19 cellular contexts compared by ENCODE assay signal in the genomic region with DNA sequence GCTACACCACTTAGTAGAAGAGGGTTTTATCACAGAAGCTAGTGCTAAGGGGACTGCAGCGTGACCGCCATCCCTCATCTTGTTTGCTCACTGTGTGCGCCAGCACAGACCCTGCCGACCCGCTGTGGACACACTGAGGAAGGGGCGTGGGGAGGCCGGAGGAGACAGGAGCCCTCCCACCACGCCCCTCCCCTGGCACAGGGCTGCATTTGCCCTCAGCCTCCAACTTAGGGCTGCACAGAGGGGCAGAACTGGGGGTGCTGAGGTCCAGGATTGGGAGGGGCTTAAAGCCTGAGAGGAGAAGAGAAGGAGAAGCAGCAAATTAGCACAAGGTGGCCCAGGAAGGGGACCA. TPM values are rescaled to one million over a fixed set of nuclear protein-coding genes. Genes with fewer than 3 reads are reported as not detected.
DNase-seq lines count a peak whose midpoint lies in the region; ATAC-seq and TF ChIP-seq lines count a peak whose summit lies in the region.
"Had no signal": no experiment of that assay in that cellular context is flagged by ENCODE, and none has a peak within 500 bp of the region (broad histone marks: within the 10 kb centered on the region; RNA-seq: fewer than 3 reads in every experiment).

No MANE protein-coding gene starts in this region.

- no peak overlapping the region for H3K4me2 ChIP-seq in hepatocyte

- no peaks in the 10 kb centered on the region for H3K9me2 ChIP-seq in hepatocyte (replicated peaks; ENCODE audit: insufficient read depth)

- intact Hi-C loops in gastrocnemius medialis (cut with DNase I; ENCODE audit: low total_unique reads) = loop anchor here (1.0 to 5.0 kb wide), 4 partner anchors 14 to 126 kb away; no protein-coding TSS in a partner anchor

- H3K36me3 ChIP-seq in RWPE2 (ENCODE audit: low read depth) = no peaks in the 10 kb centered on the region
- no peaks in the 10 kb centered on the region for H3K36me3 ChIP-seq in hepatocyte (replicated peaks; ENCODE audit: insufficient read depth, low read depth)
- no peaks in the 10 kb centered on the region for H3K36me3 ChIP-seq in gastrocnemius medialis
- H3K36me3 ChIP-seq in gastroesophageal sphincter = no peaks in the 10 kb centered on the region
- H3K36me3 ChIP-seq: left lung, ovary, thoracic aorta had no signal

- no peak overlapping the region for H3K4me3 ChIP-seq in RWPE2 (ENCODE audit: severe bottlenecking)
- no peak overlapping the region for H3K4me3 ChIP-seq in hepatocyte
- H3K4me3 ChIP-seq in gastrocnemius medialis = peak overlapping the region in 3 of 4 donors; percentile 4 to 38 (median 33)
- no peak overlapping the region for H3K4me3 ChIP-seq in gastroesophageal sphincter
- H3K4me3 ChIP-seq: left lung, ovary, thoracic aorta had no signal

- TF ChIP-seq POLR2A in gastrocnemius medialis (IDR thresholded peaks at IDR 0.05) (no peak), gastroesophageal sphincter (IDR thresholded peaks at IDR 0.05) (no peak)

- no peak overlapping the region for H3K27ac ChIP-seq in RWPE2 (ENCODE audit: poor library complexity, severe bottlenecking)
- H3K27ac ChIP-seq in hepatocyte = no peak overlapping the region
- H3K27ac ChIP-seq in gastrocnemius medialis = peak overlapping the region; percentile 84 to 93 (median 91)
- H3K27ac ChIP-seq in gastroesophageal sphincter = no peak overlapping the region
- H3K27ac ChIP-seq: left lung, ovary, thoracic aorta had no signal

- no peaks in the 10 kb centered on the region for H4K20me1 ChIP-seq in hepatocyte (ENCODE audit: insufficient read depth, poor library complexity, severe bottlenecking)

- TF ChIP-seq CTCF in RWPE2 (IDR thresholded peaks at IDR 0.05; ENCODE audit: poor library complexity, severe bottlenecking) (no peak), hepatocyte (IDR thresholded peaks at IDR 0.05; ENCODE audit: poor library complexity) (no peak), gastrocnemius medialis (IDR thresholded peaks at IDR 0.05 in 4 of 5, conservative IDR thresholded peaks at IDR 0.05 in 1 of 5) (no peak), gastroesophageal sphincter (IDR thresholded peaks at IDR 0.05) (no peak)

- no peak overlapping the region for H2AFZ ChIP-seq in hepatocyte

- H3K27me3 ChIP-seq in RWPE2 (ENCODE audit: insufficient read depth, poor library complexity, severe bottlenecking) (no peaks in the 10 kb centered on the region), hepatocyte (no peaks in the 10 kb centered on the region), gastrocnemius medialis (peaks cover 0 to 7% (median 0%) of the 10 kb centered on the region in 3 donors), gastroesophageal sphincter (peaks cover 42% of the 10 kb centered on the region)
- H3K27me3 ChIP-seq: ovary had no signal

- DNase-seq in NCI-H748 (lab: John Stamatoyannopoulos, UW; ENCODE audit: unreplicated experiment) (peak; percentile 47), NCI-H748 treated with DMSO at 0.1 percent for 48 hours (lab: John Stamatoyannopoulos, UW) (no peak), RWPE2 (ENCODE audit: low spot score) (peak; percentile 68), hepatocyte (ENCODE audit: low spot score) (peak; percentile 8), gastrocnemius medialis (peak in 1 of 2 donors; percentile 34), anterior cingulate cortex (lab: John Stamatoyannopoulos, UW) (no peak)
- DNase-seq: activated CD4-positive, CD25-positive, alpha-beta regulatory T cell; activated naive CD8-positive, alpha-beta T cell treated with anti-CD3 and anti-CD28 coated beads, Interleukin-2, amount 50 U/mL, for 24 hours; CD4-positive, CD25-positive, alpha-beta regulatory T cell; erythroblast; ovary; SHP77 treated with DMSO at 0.1 percent for 48 hours; small intestine; stimulated activated CD4-positive, alpha-beta T cell treated with anti-CD3 and anti-CD28 coated beads, Interleukin-4, amount 100 ng/mL, for 4 hours; T-helper 2 cell had no signal

- in situ Hi-C loops in gastrocnemius medialis (cut with MboI; ENCODE audit: low sequenced_read_pairs in 4 of 4) = loop anchor here in 1 of 4 donors (25.0 kb wide), 1 partner anchor 111 kb away; no protein-coding TSS in a partner anchor

- H3K9me3 ChIP-seq in RWPE2 (ENCODE audit: severe bottlenecking) = no peaks in the 10 kb centered on the region
- no peaks in the 10 kb centered on the region for H3K9me3 ChIP-seq in hepatocyte (ENCODE audit: low read depth)
- no peaks in the 10 kb centered on the region for H3K9me3 ChIP-seq in gastrocnemius medialis
- no peaks in the 10 kb centered on the region for H3K9me3 ChIP-seq in gastroesophageal sphincter
- H3K9me3 ChIP-seq: left lung, ovary, thoracic aorta had no signal

- 78% methylated on average over 8 of the region's 8 CpGs for WGBS in hepatocyte (ENCODE audit: low lambda C conversion rate, missing lambda C conversion rate)
- WGBS in gastroesophageal sphincter (ENCODE audit: low coverage in 1 of 2), 2 donors = 20% methylated on average over 1 of the region's 8 CpGs; no CpG with 5 or more reads in 1 of the 2 donors

- H3K4me1 ChIP-seq in RWPE2 (ENCODE audit: insufficient read depth, poor library complexity, severe bottlenecking) = no peaks in the 10 kb centered on the region
- no peaks in the 10 kb centered on the region for H3K4me1 ChIP-seq in hepatocyte (ENCODE audit: insufficient read depth)
- H3K4me1 ChIP-seq in gastrocnemius medialis = peaks cover 25 to 26% of the 10 kb centered on the region in 2 donors
- no peaks in the 10 kb centered on the region for H3K4me1 ChIP-seq in gastroesophageal sphincter
- H3K4me1 ChIP-seq: left lung had no signal

- no peak for TF ChIP-seq EP300 in gastroesophageal sphincter (IDR thresholded peaks at IDR 0.05)

- no peaks in the 10 kb centered on the region for H3K79me2 ChIP-seq in hepatocyte

- peak; percentile 7; the same call in 1 of the 3 replicates for ATAC-seq in RWPE2 (ENCODE audit: low read depth)
- peak in 1 of 2 donors; percentile 23 for ATAC-seq in gastrocnemius medialis
- ATAC-seq in gastroesophageal sphincter = no peak
- ATAC-seq in GM19455 (IDR thresholded peaks at IDR 0.05; ENCODE audit: unreplicated experiment) = no peak
- ATAC-seq: activated naive CD8-positive, alpha-beta T cell treated with anti-CD3 and anti-CD28 coated beads, Interleukin-2, amount 50 U/mL, for 24 hours had no signal

RNA-seq across cellular contexts. Expression of gene RRP1, which starts 37.2 kb away (rescaled TPM):
- total RNA-seq in hepatocyte = 20.8 and 24.1 TPM in 2 replicates
- polyA plus RNA-seq in hepatocyte = 32.0 and 40.9 TPM in 2 replicates
- 10 to 100 TPM; 17.5 to 32.0 (median 25.1) TPM for total RNA-seq in gastrocnemius medialis
- total RNA-seq in gastroesophageal sphincter = 10 to 100 TPM; 19.0 to 25.2 (median 20.8) TPM

RNA-seq across cellular contexts. Expression of gene AGPAT3, which starts 38.4 kb away (rescaled TPM):
- 51.2 and 63.9 TPM in 2 replicates for total RNA-seq in hepatocyte
- polyA plus RNA-seq in hepatocyte = 31.7 and 41.0 TPM in 2 replicates
- total RNA-seq in gastrocnemius medialis = 100 to 1,000 TPM in 1 of 4 donors, 10 to 100 TPM in 3; 44.2 to 102 (median 59.3) TPM
- total RNA-seq in gastroesophageal sphincter = 10 to 100 TPM; 27.1 to 46.9 (median 32.2) TPM

RNA-seq across cellular contexts. Expression of gene CSTB, which starts 50.5 kb away (rescaled TPM):
- total RNA-seq in hepatocyte (24.1 and 30.4 TPM in 2 replicates), gastrocnemius medialis (1 to 10 TPM; 1.3 to 5.9 (median 5.2) TPM), gastroesophageal sphincter (10 to 100 TPM in 3 of 4 donors, 1 to 10 TPM in 1; 8.9 to 22.2 (median 10.1) TPM)
- polyA plus RNA-seq in hepatocyte = 116 and 120 TPM in 2 replicates

Comparison
In these comparisons a context has a peak if more than half of its experiments do, and no peak if none do; other contexts are left out.
1. DNase-seq: peak in NCI-H748 (single experiment), RWPE2 (single experiment) and hepatocyte (single experiment); none in NCI-H748 treated with DMSO at 0.1 percent for 48 hours (single experiment) and anterior cingulate cortex (0 of 58).
2. H3K27ac ChIP-seq: peak in gastrocnemius medialis (4 of 4); none in RWPE2 (single experiment), hepatocyte (single experiment) and gastroesophageal sphincter (0 of 4).
3. H3K4me3 ChIP-seq: peak in gastrocnemius medialis (3 of 4); none in RWPE2 (single experiment), hepatocyte (single experiment) and gastroesophageal sphincter (0 of 2).